ENCODE assay signal across 13 cellular contexts in the genomic region with DNA sequence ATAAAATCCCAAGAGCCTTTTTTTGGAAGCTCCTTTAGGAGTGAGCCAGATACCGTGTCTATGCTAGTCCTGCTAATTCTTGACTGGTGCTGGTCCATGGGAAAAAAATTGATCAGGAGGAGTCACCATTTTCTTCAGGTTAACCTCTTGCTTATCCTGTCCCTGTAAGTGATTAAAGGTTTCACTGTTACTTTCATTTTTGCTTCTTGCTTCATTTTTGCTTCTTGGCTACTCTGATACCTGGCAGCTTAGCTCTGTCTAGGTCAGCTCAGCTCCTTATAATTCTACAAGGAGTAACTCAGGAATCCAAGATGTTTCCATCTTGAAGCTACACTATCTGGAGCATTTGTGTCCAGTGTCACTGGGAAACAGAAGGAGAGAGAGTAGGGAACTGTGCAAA.
A peak's percentile ranks its signal among the peaks of the same experiment; 100 is the strongest.
DNase-seq lines count a peak whose midpoint lies in the region; ATAC-seq lines count a peak whose summit lies in the region.
"Had no signal": no experiment of that assay in that cellular context is flagged by ENCODE, and none has a peak within 500 bp of the region (broad histone marks: within the 10 kb centered on the region; RNA-seq: fewer than 3 reads in every experiment).

No MANE protein-coding gene starts in this region.

- ATAC-seq in GM18499 (IDR thresholded peaks at IDR 0.05; ENCODE audit: insufficient read depth, unreplicated experiment) (peak; percentile 52), GM19395 (IDR thresholded peaks at IDR 0.05; ENCODE audit: unreplicated experiment) (peak; percentile 82), HG02623 (IDR thresholded peaks at IDR 0.05; ENCODE audit: unreplicated experiment) (peak; percentile 52), HG03354 (IDR thresholded peaks at IDR 0.05; ENCODE audit: poor library complexity, severe bottlenecking, unreplicated experiment) (peak; percentile 63)

- DNase-seq in DMS153 (lab: John Stamatoyannopoulos, UW): no peak
- no peak for DNase-seq in NCI-H2107 treated with DMSO at 0.1 percent for 48 hours (lab: John Stamatoyannopoulos, UW; ENCODE audit: unreplicated experiment)
- no peak for DNase-seq in GOT3 (lab: John Stamatoyannopoulos, UW)
- DNase-seq in GF-D8 (lab: John Stamatoyannopoulos, UW): no peak
- DNase-seq: amniotic stem cell, foreskin melanocyte, NCI-H1694 treated with DMSO at 0.1 percent for 48 hours, NCI-H510A, SK-N-SH had no signal
